In genomic region chr5:176947847-176948246, GRCh38 we compare ENCODE assay signal across 26 cellular contexts. TPM values are rescaled to one million over a fixed set of nuclear protein-coding genes. Genes with fewer than 3 reads are reported as not detected.
A peak's percentile ranks its signal among the peaks of the same experiment; 100 is the strongest.
DNase-seq lines count a peak whose midpoint lies in the region; ATAC-seq and TF ChIP-seq lines count a peak whose summit lies in the region.
"Had no signal": no experiment of that assay in that cellular context is flagged by ENCODE, and none has a peak within 500 bp of the region (broad histone marks: within the 10 kb centered on the region; RNA-seq: fewer than 3 reads in every experiment).

No MANE protein-coding gene starts in this region.

- no peak overlapping the region for H3K9ac ChIP-seq in H9 (ENCODE audit: extremely low read depth, insufficient read length, low read length)
- H3K9ac ChIP-seq: BLaER1 treated with 17β-estradiol and CSF1 and Interleukin-3, amounts not matched to agents 10 nM and 100 nM had no signal

- H3K9me3 ChIP-seq in H9 (ENCODE audit: control insufficient read depth, low read depth, low read length) (no peaks in the 10 kb centered on the region), osteoblast (ENCODE audit: low read depth, low read length) (no peaks in the 10 kb centered on the region)
- H3K9me3 ChIP-seq: A549; BE2C; BLaER1 treated with 17β-estradiol and CSF1 and Interleukin-3, amounts not matched to agents 10 nM and 100 nM had no signal

- H2BK120ac ChIP-seq in H9 (ENCODE audit: low read depth, low read length, poor library complexity, severe bottlenecking), result no peak overlapping the region

- no peak overlapping the region for H3K14ac ChIP-seq in H9 (ENCODE audit: insufficient read depth, low read length)

- H3K27me3 ChIP-seq in H9 (ENCODE audit: insufficient read depth, low read length), result no peaks in the 10 kb centered on the region
- H3K27me3 ChIP-seq in osteoblast (ENCODE audit: insufficient read depth, low read length), result no peaks in the 10 kb centered on the region
- H3K27me3 ChIP-seq: BE2C; BLaER1 treated with 17β-estradiol and CSF1 and Interleukin-3, amounts not matched to agents 10 nM and 100 nM had no signal

- no peak overlapping the region for H4K91ac ChIP-seq in H9 (ENCODE audit: insufficient read length, low read depth, low read length)

- H3K4me3 ChIP-seq in osteoblast (ENCODE audit: insufficient read depth, low read length), result no peak overlapping the region
- H3K4me3 ChIP-seq: A549; BLaER1 treated with 17β-estradiol and CSF1 and Interleukin-3, amounts not matched to agents 10 nM and 100 nM; GM12878 had no signal

- H3K4me1 ChIP-seq in H9 (ENCODE audit: insufficient read depth, low read length), result peaks cover 10% of the 10 kb centered on the region; the same call in 1 of the 2 replicates
- no peaks in the 10 kb centered on the region for H3K4me1 ChIP-seq in osteoblast (ENCODE audit: insufficient read depth, low read length)
- H3K4me1 ChIP-seq: A549; BLaER1 treated with 17β-estradiol and CSF1 and Interleukin-3, amounts not matched to agents 10 nM and 100 nM had no signal

- H3K27ac ChIP-seq in H9 (ENCODE audit: insufficient read length, low read depth, low read length) (no peak overlapping the region), osteoblast (ENCODE audit: low read depth, low read length) (no peak overlapping the region)
- H3K27ac ChIP-seq: A549; BLaER1 treated with 17β-estradiol and CSF1 and Interleukin-3, amounts not matched to agents 10 nM and 100 nM had no signal

- H3K23ac ChIP-seq in H9 (ENCODE audit: insufficient read length, low read depth, low read length), result no peak overlapping the region

- H3K27me3 Mint-ChIP-seq in activated naive CD4-positive, alpha-beta T cell treated with anti-CD3 and anti-CD28 coated beads, Interleukin-2, amount 50 U/mL, for 24 hours, result no peaks in the 10 kb centered on the region
- H3K27me3 Mint-ChIP-seq in H9 (ENCODE audit: low read depth), result no peaks in the 10 kb centered on the region
- no peaks in the 10 kb centered on the region for H3K27me3 Mint-ChIP-seq in WTC11 (ENCODE audit: low read depth)
- H3K27me3 Mint-ChIP-seq: CD4-positive, alpha-beta T cell; CD8-positive, alpha-beta memory T cell had no signal

- peaks cover 9% of the 10 kb centered on the region for H3K4me1 Mint-ChIP-seq in activated naive CD4-positive, alpha-beta T cell treated with anti-CD3 and anti-CD28 coated beads, Interleukin-2, amount 50 U/mL, for 24 hours
- peaks cover 50 to 53% of the 10 kb centered on the region in 2 experiments for H3K4me1 Mint-ChIP-seq in H9
- H3K4me1 Mint-ChIP-seq in WTC11, result peaks cover 49% of the 10 kb centered on the region
- H3K4me1 Mint-ChIP-seq: CD14-positive monocyte had no signal

- H3K18ac ChIP-seq in H9 (ENCODE audit: insufficient read length, low read depth, low read length), result no peak overlapping the region

- H3K56ac ChIP-seq in H9 (ENCODE audit: insufficient read length, low read depth, low read length), result no peak overlapping the region

- no peaks in the 10 kb centered on the region for H3K9me3 Mint-ChIP-seq in activated naive CD4-positive, alpha-beta T cell treated with anti-CD3 and anti-CD28 coated beads, Interleukin-2, amount 50 U/mL, for 24 hours
- no peaks in the 10 kb centered on the region for H3K9me3 Mint-ChIP-seq in activated naive CD4-positive, alpha-beta T cell treated with anti-CD3 and anti-CD28 coated beads, Interleukin-2, amount 50 U/mL, for 72 hours
- H3K9me3 Mint-ChIP-seq in H9 (peaks cover 0 to 2% of the 10 kb centered on the region in 2 experiments; a peak in 1 of 5 replicates), WTC11 (no peaks in the 10 kb centered on the region)
- H3K9me3 Mint-ChIP-seq: CD14-positive monocyte; CD4-positive, alpha-beta T cell; CD8-positive, alpha-beta memory T cell; HFFc6 had no signal

- H2BK5ac ChIP-seq in H9 (ENCODE audit: insufficient read length, low read length), result no peak overlapping the region

- H3K36me3 ChIP-seq in osteoblast (ENCODE audit: insufficient read depth, low read length), result peaks cover 48% of the 10 kb centered on the region

- no peak overlapping the region for H2BK15ac ChIP-seq in H9 (ENCODE audit: low read depth, low read length)

- H2BK20ac ChIP-seq in H9 (ENCODE audit: low read depth, low read length, poor library complexity, severe bottlenecking), result no peak overlapping the region

- peaks cover 20% of the 10 kb centered on the region for H3K36me3 Mint-ChIP-seq in activated naive CD4-positive, alpha-beta T cell treated with anti-CD3 and anti-CD28 coated beads, Interleukin-2, amount 50 U/mL, for 24 hours
- H3K36me3 Mint-ChIP-seq in activated naive CD4-positive, alpha-beta T cell treated with anti-CD3 and anti-CD28 coated beads, Interleukin-2, amount 50 U/mL, for 72 hours, result peaks cover 5 to 13% of the 10 kb centered on the region in 2 donors
- H3K36me3 Mint-ChIP-seq in H9 (ENCODE audit: insufficient read depth in 1 of 3, low read depth in 3 of 3), result peaks cover 24 to 59% (median 55%) of the 10 kb centered on the region in 3 experiments
- H3K36me3 Mint-ChIP-seq in WTC11, result peaks cover 50% of the 10 kb centered on the region

- H3K27ac Mint-ChIP-seq in activated naive CD4-positive, alpha-beta T cell treated with anti-CD3 and anti-CD28 coated beads, Interleukin-2, amount 50 U/mL, for 24 hours, result peak overlapping the region; percentile 72
- H3K27ac Mint-ChIP-seq in activated naive CD4-positive, alpha-beta T cell treated with anti-CD3 and anti-CD28 coated beads, Interleukin-2, amount 50 U/mL, for 72 hours, result no peak overlapping the region
- H3K27ac Mint-ChIP-seq in H9, result peak overlapping the region in 2 of 3 experiments; percentile 13 to 49; a peak in 5 of 7 replicates
- peak overlapping the region; percentile 53; the same call in 1 of the 2 replicates for H3K27ac Mint-ChIP-seq in WTC11
- H3K27ac Mint-ChIP-seq: CD14-positive monocyte; CD4-positive, alpha-beta T cell; CD8-positive, alpha-beta memory T cell had no signal

- no peak overlapping the region for H2AK5ac ChIP-seq in H9 (ENCODE audit: insufficient read length, low read length)

- no peak overlapping the region for H2BK12ac ChIP-seq in H9 (ENCODE audit: insufficient read length, low read depth, low read length)

- CTCF ChIA-PET in WTC11 (lab: Charles Lee), result interaction anchor here (1.3 kb wide), 2 partner anchors 287 to 290 kb away, joined by 3 to 4 read pairs; no protein-coding TSS in a partner anchor

- no peak overlapping the region for H4K5ac ChIP-seq in H9 (ENCODE audit: insufficient read length, low read depth, low read length)

- H3K4me3 Mint-ChIP-seq in activated naive CD4-positive, alpha-beta T cell treated with anti-CD3 and anti-CD28 coated beads, Interleukin-2, amount 50 U/mL, for 24 hours, result no peak overlapping the region
- H3K4me3 Mint-ChIP-seq in H9, result no peak overlapping the region
- no peak overlapping the region for H3K4me3 Mint-ChIP-seq in WTC11
- H3K4me3 Mint-ChIP-seq: CD14-positive monocyte; CD4-positive, alpha-beta T cell; CD8-positive, alpha-beta memory T cell; HFFc6 had no signal

- H2AFZ ChIP-seq in H9 (ENCODE audit: low read length), result no peak overlapping the region
- H2AFZ ChIP-seq in osteoblast (ENCODE audit: low read length), result no peak overlapping the region

- no peaks in the 10 kb centered on the region for H4K20me1 ChIP-seq in H9 (ENCODE audit: control insufficient read depth, insufficient read depth, insufficient read length)
- H4K20me1 ChIP-seq in osteoblast (ENCODE audit: insufficient read depth, low read length), result peaks cover 5% of the 10 kb centered on the region

- no peak for TF ChIP-seq CTCF in H9 (conservative IDR thresholded peaks at IDR 0.05)
- TF ChIP-seq CTCF in WTC11 (IDR thresholded peaks at IDR 0.05), result no peak
- no peak for TF ChIP-seq CTCF in osteoblast (IDR thresholded peaks at IDR 0.05; ENCODE audit: extremely low read depth, low read depth, low read length)

- WGBS in H9 (ENCODE audit: extremely low coverage, insufficient read length, low lambda C conversion rate), result no CpG with 5 or more reads among the region's 2 CpGs

- H3T11ph ChIP-seq in H9 (ENCODE audit: low read length), result no peak overlapping the region

- no peak overlapping the region for H3K4ac ChIP-seq in H9 (ENCODE audit: low read depth, low read length)

- H3K79me2 ChIP-seq in H9 (ENCODE audit: insufficient read depth, low read length), result no peaks in the 10 kb centered on the region
- H3K79me2 ChIP-seq in osteoblast (ENCODE audit: insufficient read depth, low read length), result no peaks in the 10 kb centered on the region

- no peak overlapping the region for H3K4me2 ChIP-seq in H9 (ENCODE audit: insufficient read depth, insufficient read length, low read length)
- no peak overlapping the region for H3K4me2 ChIP-seq in osteoblast (ENCODE audit: insufficient read depth, low read length)
- H3K4me2 ChIP-seq: A549; BLaER1 treated with 17β-estradiol and CSF1 and Interleukin-3, amounts not matched to agents 10 nM and 100 nM had no signal

- no peaks in the 10 kb centered on the region for H3K79me1 ChIP-seq in H9 (ENCODE audit: insufficient read depth, low read depth, low read length, poor library complexity, severe bottlenecking)

- no peak overlapping the region for H4K8ac ChIP-seq in H9 (replicated peaks; ENCODE audit: insufficient read length, low read depth, low read length)

- POLR2A ChIA-PET in WTC11 (lab: Charles Lee), result interaction anchor here (0.6 to 0.7 kb wide), 4 partner anchors 8 to 354 kb away, joined by 3 to 7 read pairs (median 6); no protein-coding TSS in a partner anchor

- H3K23me2 ChIP-seq in H9 (ENCODE audit: insufficient read length, low read depth, low read length, poor library complexity, severe bottlenecking), result no peaks in the 10 kb centered on the region

- ATAC-seq in activated naive CD4-positive, alpha-beta T cell treated with anti-CD3 and anti-CD28 coated beads, Interleukin-2, amount 50 U/mL, for 72 hours, result no peak
- ATAC-seq in WTC11 (no peak), GM18873 (IDR thresholded peaks at IDR 0.05; ENCODE audit: low FRiP score, unreplicated experiment) (no peak), HG02678 (IDR thresholded peaks at IDR 0.05; ENCODE audit: unreplicated experiment) (no peak), GM18870 (IDR thresholded peaks at IDR 0.05; ENCODE audit: unreplicated experiment) (no peak)
- ATAC-seq: A549, GM12878, HCT116 had no signal

- DNase-seq in activated naive CD4-positive, alpha-beta T cell treated with anti-CD3 and anti-CD28 coated beads, Interleukin-2, amount 50 U/mL, for 72 hours (ENCODE audit: low spot score in 2 of 2), result no peak
- DNase-seq in H9, result no peak
- no peak for DNase-seq in WTC11 (ENCODE audit: low spot score)
- DNase-seq in osteoblast (ENCODE audit: insufficient read length, low spot score, missing footprints), result peak; percentile 39
- DNase-seq: 8988T; ACHN; AML-193; BE2C; CD4-positive, alpha-beta T cell; CD8-positive, alpha-beta memory T cell; DMS 273 treated with DMSO at 0.1 percent for 48 hours; DMS79; EL; GDM1; GOT3; H7 had no signal

TF ChIP-seq in WTC11, 78 proteins besides CTCF, POLR2A, EP300 and RAD21 (continues in another document):
- TF ChIP-seq SP1 (CRISPR knock-in tag; conservative IDR thresholded peaks at IDR 0.05), result no peak

RNA-seq across cellular contexts. Expression of gene HK3, which starts 48.7 kb away (rescaled TPM):
- under 1 TPM; 0.11 to 0.27 TPM for total RNA-seq in activated naive CD4-positive, alpha-beta T cell treated with anti-CD3 and anti-CD28 coated beads, Interleukin-2, amount 50 U/mL, for 72 hours
- total RNA-seq in H9 (2021) (not detected in 2 replicates), WTC11 (2021) (0.17 to 0.18 TPM in 2 of 3 replicates, not detected in the other), osteoblast (under 0.01 and 1.8 TPM in 2 replicates)
- total RNA-seq: H7, HFFc6 had no signal

RNA-seq across cellular contexts. Expression of gene UIMC1, which starts 58.7 kb away (rescaled TPM):
- total RNA-seq in activated naive CD4-positive, alpha-beta T cell treated with anti-CD3 and anti-CD28 coated beads, Interleukin-2, amount 50 U/mL, for 72 hours, result 10 to 100 TPM; 38.7 to 41.4 TPM
- total RNA-seq in H9 (2021) (46.2 and 53.0 TPM in 2 replicates), WTC11 (2021) (44.4 to 48.0 TPM (median 46.1 TPM) in 3 replicates), osteoblast (34.5 and 40.9 TPM in 2 replicates)

Comparison
In these comparisons a context has a peak if more than half of its experiments do, and no peak if none do; other contexts are left out.
1. H3K27ac Mint-ChIP-seq: peak in activated naive CD4-positive, alpha-beta T cell treated with anti-CD3 and anti-CD28 coated beads, Interleukin-2, amount 50 U/mL, for 24 hours (single experiment), H9 (2 of 3) and WTC11 (single experiment); none in activated naive CD4-positive, alpha-beta T cell treated with anti-CD3 and anti-CD28 coated beads, Interleukin-2, amount 50 U/mL, for 72 hours (0 of 2).